In the genomic region with DNA sequence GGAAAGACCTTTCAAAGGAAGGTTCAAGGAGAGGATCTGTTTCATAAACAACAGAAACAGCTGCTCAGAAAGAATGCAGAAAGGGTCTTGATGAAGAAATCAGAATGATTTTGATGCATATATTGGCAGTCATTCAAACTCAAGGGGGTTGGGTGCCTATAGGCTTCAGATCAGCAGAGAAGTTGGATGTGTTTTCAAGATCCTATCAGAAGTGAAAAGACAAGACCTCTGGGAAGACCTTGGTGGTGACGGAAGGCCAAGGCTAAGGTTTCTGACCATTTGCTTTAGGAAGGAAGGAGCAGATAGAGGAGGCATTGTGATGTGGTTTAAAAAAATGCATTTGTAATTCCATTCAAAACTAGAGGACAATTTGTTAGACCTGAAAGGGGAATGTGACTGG, we compare ENCODE assay signal across 19 cellular contexts. TPM values are rescaled to one million over a fixed set of nuclear protein-coding genes. Genes with fewer than 3 reads are reported as not detected.
DNase-seq lines count a peak whose midpoint lies in the region; ATAC-seq, FAIRE-seq and TF ChIP-seq lines count a peak whose summit lies in the region.
"Had no signal": no experiment of that assay in that cellular context is flagged by ENCODE, and none has a peak within 500 bp of the region (broad histone marks: within the 10 kb centered on the region; RNA-seq: fewer than 3 reads in every experiment).

No MANE protein-coding gene starts in this region.

- BruUV-seq in HepG2 (replicated peaks; lab: Mats Ljungman, UMichigan) (no TSS peak), endothelial cell of umbilical vein (replicated peaks; lab: Mats Ljungman, UMichigan) (no TSS peak)

- H3K27me3 ChIP-seq in liver (ENCODE audit: control insufficient read depth in 4 of 4, insufficient read depth in 4 of 4, low read length in 3 of 4) (no peaks in the 10 kb centered on the region), HepG2 (ENCODE audit: control insufficient read depth in 1 of 2, insufficient read depth in 2 of 2, low read length in 2 of 2) (no peaks in the 10 kb centered on the region; a peak in 1 of 5 replicates), endothelial cell of umbilical vein (ENCODE audit: control insufficient read depth in 2 of 2, insufficient read depth in 2 of 2, low read length in 2 of 2) (no peaks in the 10 kb centered on the region), spleen (replicated peaks in 1 of 7) (no peaks in the 10 kb centered on the region)
- H3K27me3 ChIP-seq: BLaER1 had no signal

- no peak for FAIRE-seq in HepG2 (lab: Jason Lieb, UNC)
- FAIRE-seq in endothelial cell of umbilical vein (lab: Jason Lieb, UNC) = no peak
- FAIRE-seq: H1 had no signal

- H3K9me3 ChIP-seq in liver (ENCODE audit: control insufficient read depth in 4 of 4, low read length in 3 of 4) (no peaks in the 10 kb centered on the region), HepG2 (ENCODE audit: low read length) (no peaks in the 10 kb centered on the region), endothelial cell of umbilical vein (replicated peaks; ENCODE audit: control insufficient read depth, insufficient read depth, low read length) (no peaks in the 10 kb centered on the region), spleen (no peaks in the 10 kb centered on the region)
- H3K9me3 ChIP-seq: BLaER1 had no signal

- intact Hi-C loops in HepG2 (cut with micrococcal nuclease; ENCODE audit: unreplicated experiment) = no loop called here
- intact Hi-C loops in endothelial cell of umbilical vein (cut with micrococcal nuclease) = no loop called here
- intact Hi-C loops in spleen (cut with DNase I; ENCODE audit: low total_unique reads) = no loop called here

- H3K79me2 ChIP-seq in HepG2 (ENCODE audit: insufficient read depth, low read length) (no peaks in the 10 kb centered on the region), endothelial cell of umbilical vein (ENCODE audit: control insufficient read depth, insufficient read depth, low read length) (no peaks in the 10 kb centered on the region)

- ATAC-seq in HepG2 = no peak
- ATAC-seq in left lobe of liver = peak; percentile 19
- ATAC-seq in HG03439 (IDR thresholded peaks at IDR 0.05; ENCODE audit: unreplicated experiment) = no peak
- no peak for ATAC-seq in HG02852 (IDR thresholded peaks at IDR 0.05; ENCODE audit: unreplicated experiment)

- H3K9me1 ChIP-seq in endothelial cell of umbilical vein (replicated peaks; ENCODE audit: control insufficient read depth, extremely low read depth, insufficient read depth, low read length) = no peaks in the 10 kb centered on the region

- no peak for TF ChIP-seq EP300 in HepG2 (IDR thresholded peaks at IDR 0.05; ENCODE audit: low read depth in 2 of 2, low read length in 2 of 2)
- TF ChIP-seq EP300 in HepG2 (CRISPR knock-in tag; IDR thresholded peaks at IDR 0.05; ENCODE audit: borderline replicate concordance) = no peak

- no peaks in the 10 kb centered on the region for H3K36me3 ChIP-seq in liver (ENCODE audit: control insufficient read depth in 4 of 4, insufficient read depth in 3 of 4, low read depth in 1 of 4, low read length in 3 of 4)
- no peaks in the 10 kb centered on the region for H3K36me3 ChIP-seq in HepG2 (replicated peaks in 1 of 2; ENCODE audit: control insufficient read depth in 1 of 2, insufficient read depth in 2 of 2, low read length in 2 of 2)
- no peaks in the 10 kb centered on the region for H3K36me3 ChIP-seq in endothelial cell of umbilical vein (ENCODE audit: control insufficient read depth in 2 of 2, extremely low read depth in 1 of 2, insufficient read depth in 2 of 2, low read length in 2 of 2)
- no peaks in the 10 kb centered on the region for H3K36me3 ChIP-seq in spleen
- H3K36me3 ChIP-seq: BLaER1 had no signal

- POLR2A ChIA-PET in HepG2 (lab: Yijun Ruan, JAX) = no interaction called here
- POLR2A ChIA-PET in endothelial cell of umbilical vein (lab: Charles Lee) = no interaction called here

- H4K20me1 ChIP-seq in HepG2 (ENCODE audit: insufficient read depth, low read length) (no peaks in the 10 kb centered on the region), endothelial cell of umbilical vein (replicated peaks; ENCODE audit: control insufficient read depth, extremely low read depth, insufficient read depth, low read length) (no peaks in the 10 kb centered on the region)
- H4K20me1 ChIP-seq: BLaER1 had no signal

- in situ Hi-C loops in HepG2 (cut with HindIII; ENCODE audit: extremely low pct_ligation_motif_present, low pct_unique_long_range_greater_than_20kb) = no loop called here

- TF ChIP-seq CTCF in liver (IDR thresholded peaks at IDR 0.05; ENCODE audit: low read depth, low read length, missing input control) = no peak
- TF ChIP-seq CTCF in HepG2 (CRISPR knock-in tag; IDR thresholded peaks at IDR 0.05) = no peak
- no peak for TF ChIP-seq CTCF in endothelial cell of umbilical vein (IDR thresholded peaks at IDR 0.05; ENCODE audit: extremely low read depth in 1 of 2, insufficient read depth in 1 of 2, low read depth in 1 of 2, low read length in 2 of 2)
- TF ChIP-seq CTCF in spleen (IDR thresholded peaks at IDR 0.05 in 8 of 11, conservative IDR thresholded peaks at IDR 0.05 in 3 of 11) = no peak

- WGBS in liver = 65% methylated on average over 1 of the region's 1 CpG
- 4% methylated on average over 1 of the region's 1 CpG for WGBS in HepG2 (ENCODE audit: low lambda C conversion rate)
- 77 to 85% (median 84%) methylated on average over 1 of the region's 1 CpG for WGBS in spleen, 5 donors

- no peak overlapping the region for H3K4me3 ChIP-seq in liver (ENCODE audit: low read depth in 1 of 3, low read length in 3 of 3)
- no peak overlapping the region for H3K4me3 ChIP-seq in HepG2 (replicated peaks in 1 of 3; ENCODE audit: insufficient read depth in 1 of 3, low read depth in 2 of 3, low read length in 3 of 3)
- H3K4me3 ChIP-seq in endothelial cell of umbilical vein (replicated peaks in 1 of 3; ENCODE audit: insufficient read depth in 1 of 3, low read depth in 1 of 3, low read length in 3 of 3) = no peak overlapping the region
- H3K4me3 ChIP-seq in spleen = no peak overlapping the region
- H3K4me3 ChIP-seq: BLaER1 had no signal

- TF ChIP-seq POLR2A in HepG2 (IDR thresholded peaks at IDR 0.05; ENCODE audit: insufficient read depth in 1 of 2, low read depth in 2 of 2, low read length in 2 of 2) (no peak), endothelial cell of umbilical vein (IDR thresholded peaks at IDR 0.05; ENCODE audit: low read depth, low read length) (no peak), spleen (IDR thresholded peaks at IDR 0.05) (no peak)

- H3K4me2 ChIP-seq in HepG2 (ENCODE audit: low read depth, low read length) (no peak overlapping the region), endothelial cell of umbilical vein (ENCODE audit: insufficient read depth, low read length) (no peak overlapping the region)
- H3K4me2 ChIP-seq: BLaER1 had no signal

- dilution Hi-C loops in endothelial cell of umbilical vein (cut with MboI; ENCODE audit: extremely low pct_ligation_motif_present, low sequenced_read_pairs) = no loop called here

- TF ChIP-seq RAD21 in liver (IDR thresholded peaks at IDR 0.05) (no peak), HepG2 (CRISPR knock-in tag; IDR thresholded peaks at IDR 0.05) (no peak)

- H3K4me1 ChIP-seq in liver (ENCODE audit: control insufficient read depth in 4 of 4, insufficient read depth in 4 of 4, low read length in 3 of 4) (no peaks in the 10 kb centered on the region), HepG2 (ENCODE audit: insufficient read depth, low read length) (no peaks in the 10 kb centered on the region), endothelial cell of umbilical vein (ENCODE audit: control insufficient read depth, extremely low read depth, insufficient read depth, low read length) (peaks cover 34% of the 10 kb centered on the region), spleen (peaks cover 0 to 12% (median 0%) of the 10 kb centered on the region in 6 donors)

- H3K9ac ChIP-seq in liver (ENCODE audit: low read depth in 1 of 2, low read length in 2 of 2) (no peak overlapping the region), HepG2 (ENCODE audit: insufficient read depth, low read depth, low read length) (no peak overlapping the region), endothelial cell of umbilical vein (replicated peaks; ENCODE audit: extremely low read depth, insufficient read depth, low read length) (no peak overlapping the region)
- H3K9ac ChIP-seq: BLaER1 had no signal

- DNase-seq in HepG2 (ENCODE audit: low spot score) (no peak), endothelial cell of umbilical vein (ENCODE audit: low read depth, low spot score) (peak; percentile 65), left lobe of liver (ENCODE audit: low spot score) (no peak), spleen (no peak), activated gamma-delta T cell (lab: John Stamatoyannopoulos, UW) (no peak)
- DNase-seq: 8988T; CD4-positive, alpha-beta memory T cell; DMS79 treated with DMSO at 0.1 percent for 48 hours; GF-D8; H9; IMR-90 had no signal

- CTCF ChIA-PET in HepG2 (lab: Yijun Ruan, JAX; ENCODE audit: low intra/inter-chr PET ratio, low total read pairs) = no interaction called here
- CTCF ChIA-PET in endothelial cell of umbilical vein (lab: Charles Lee) = no interaction called here

- H2AFZ ChIP-seq in HepG2 (ENCODE audit: low read length) = no peak overlapping the region
- H2AFZ ChIP-seq in endothelial cell of umbilical vein (ENCODE audit: low read depth, low read length) = no peak overlapping the region

- no peak overlapping the region for H3K27ac ChIP-seq in liver (ENCODE audit: low read depth in 1 of 2, low read length in 2 of 2)
- no peak overlapping the region for H3K27ac ChIP-seq in HepG2 (ENCODE audit: extremely low read length, insufficient read depth, low read length)
- peak overlapping the region; percentile 2 for H3K27ac ChIP-seq in endothelial cell of umbilical vein (ENCODE audit: insufficient read depth, low read depth, low read length)
- H3K27ac ChIP-seq in spleen = peak overlapping the region in 7 of 8 donors; percentile 15 to 65 (median 40)
- H3K27ac ChIP-seq: BLaER1, HL-60 had no signal

RNA-seq across cellular contexts. Expression of gene PTPRB, which starts 15.2 kb away (rescaled TPM):
- total RNA-seq in liver (10 to 100 TPM in 1 of 2 donors, 1 to 10 TPM in 1; 9.0 to 64.9 TPM), HepG2 (2016; rRNA removed; fragmentation: Illumina TruSeq; extraction: Trizol) (0.02 TPM in 1 of 2 replicates, not detected in the other), endothelial cell of umbilical vein (150 and 151 TPM in 2 replicates), left lobe of liver (14.6 TPM), spleen (100 to 1,000 TPM in 6 of 7 donors, 10 to 100 TPM in 1; 57.7 to 252 (median 123) TPM)
- polyA plus RNA-seq in liver (1 to 10 TPM; 6.3 to 7.8 TPM), HepG2 (2011; rRNA removed) (0.05 and 0.07 TPM in 2 replicates), endothelial cell of umbilical vein (64.1 and 66.4 TPM in 2 replicates), spleen (10 to 100 TPM in 1 of 3 donors, 1 to 10 TPM in 2; 3.7 to 12.3 (median 6.5) TPM)
- total RNA-seq in HepG2 (2016; cell fraction: cytosol; rRNA removed; fragmentation: Illumina TruSeq; extraction: Trizol; ENCODE audit: low read depth) = not detected in 2 replicates
- total RNA-seq in HepG2 (2016; cell fraction: insoluble cytoplasmic fraction; rRNA removed; fragmentation: Illumina TruSeq; extraction: Trizol) = under 0.01 TPM in 1 of 2 replicates, not detected in the other
- total RNA-seq in HepG2 (2016; cell fraction: membrane; rRNA removed; fragmentation: Illumina TruSeq; extraction: Trizol) = not detected in 2 replicates
- not detected in 2 replicates for total RNA-seq in HepG2 (2016; cell fraction: nucleus; rRNA removed; fragmentation: Illumina TruSeq; extraction: Trizol)
- polyA plus RNA-seq in HepG2 (2011; cell fraction: cytosol; rRNA removed) = 0.03 and 0.04 TPM in 2 replicates
- polyA plus RNA-seq in HepG2 (2011; cell fraction: nucleus; rRNA removed) = 0.05 and 0.12 TPM in 2 replicates
- polyA plus RNA-seq in HepG2 (2012) = 0.16 and 0.24 TPM in 2 replicates
- not detected in 2 replicates for polyA plus RNA-seq in HepG2 (2016; cell fraction: cytosol; fragmentation: Illumina TruSeq; extraction: Trizol; ENCODE audit: low read depth)
- 0.02 TPM in 1 of 2 replicates, not detected in the other for polyA plus RNA-seq in HepG2 (2016; cell fraction: insoluble cytoplasmic fraction; fragmentation: Illumina TruSeq; extraction: Trizol; ENCODE audit: low read depth)
- polyA plus RNA-seq in HepG2 (2016; cell fraction: membrane; fragmentation: Illumina TruSeq; extraction: Trizol; ENCODE audit: low read depth) = not detected in 2 replicates
- not detected in 2 replicates for polyA plus RNA-seq in HepG2 (2016; cell fraction: nucleus; fragmentation: Illumina TruSeq; extraction: Trizol; ENCODE audit: insufficient read depth, low read depth)
- polyA minus RNA-seq in HepG2 (2011; rRNA and poly(A)+ RNA removed; ENCODE audit: low replicate concordance) = 0.24 and 2.9 TPM in 2 replicates
- 0.10 TPM in 1 of 2 replicates, not detected in the other for polyA minus RNA-seq in HepG2 (2011; cell fraction: cytosol; rRNA and poly(A)+ RNA removed)
- polyA minus RNA-seq in HepG2 (2011; cell fraction: nucleus; rRNA and poly(A)+ RNA removed) = 0.39 and 0.75 TPM in 2 replicates
- polyA plus RNA-seq in endothelial cell of umbilical vein (2011; cell fraction: cytosol; rRNA removed) = 46.2 and 51.4 TPM in 2 replicates
- polyA plus RNA-seq in endothelial cell of umbilical vein (2011; cell fraction: nucleus; rRNA removed) = 231 and 235 TPM in 2 replicates
- polyA plus RNA-seq in endothelial cell of umbilical vein (2012) = 45.3 and 57.4 TPM in 2 replicates
- polyA minus RNA-seq in endothelial cell of umbilical vein = 454 and 506 TPM in 2 replicates
- polyA minus RNA-seq in endothelial cell of umbilical vein (2011; cell fraction: cytosol; rRNA and poly(A)+ RNA removed) = 0.82 TPM
- polyA minus RNA-seq in endothelial cell of umbilical vein (2011; cell fraction: nucleus; rRNA and poly(A)+ RNA removed) = 485 and 688 TPM in 2 replicates
- total RNA-seq: A673; CD4-positive, alpha-beta memory T cell had no signal
- polyA plus RNA-seq: CD14-positive monocyte; CD4-positive, alpha-beta memory T cell had no signal

Comparison
In these comparisons a context has a peak if more than half of its experiments do, and no peak if none do; other contexts are left out.
1. RNA of gene PTPRB, which starts 15.2 kb away (total RNA-seq): 150 to 151 TPM in endothelial cell of umbilical vein, 57.7 to 252 TPM in spleen, 9.0 to 64.9 TPM in liver and 14.6 TPM in left lobe of liver (single experiment); under 0.01 to 0.02 TPM in HepG2; every median in the first group is over 4 times any median in the second.
2. H3K27ac ChIP-seq: peak in endothelial cell of umbilical vein (single experiment) and spleen (7 of 8); none in liver (0 of 2) and HepG2 (single experiment).